Comparison of ENCODE assay signal across 9 cellular contexts in genomic region chr12:116336542-116337065, GRCh38.
DNase-seq lines count a peak whose midpoint lies in the region; ATAC-seq and TF ChIP-seq lines count a peak whose summit lies in the region.
"Had no signal": no experiment of that assay in that cellular context is flagged by ENCODE, and none has a peak within 500 bp of the region (broad histone marks: within the 10 kb centered on the region; RNA-seq: fewer than 3 reads in every experiment).

No MANE protein-coding gene starts in this region.

- TF ChIP-seq CTCF in GM12865 (IDR thresholded peaks at IDR 0.05; ENCODE audit: insufficient read depth, low read depth, low read length, missing control alignments) (no peak), fibroblast of pulmonary artery (IDR thresholded peaks at IDR 0.05; ENCODE audit: low read length, missing control alignments) (no peak), foreskin fibroblast (IDR thresholded peaks at IDR 0.05; ENCODE audit: low read depth, low read length) (no peak)

- H3K4me3 ChIP-seq in GM12865 (ENCODE audit: low read depth, low read length), result no peak overlapping the region
- H3K4me3 ChIP-seq in fibroblast of pulmonary artery (replicated peaks; ENCODE audit: low read depth, low read length), result no peak overlapping the region
- no peak overlapping the region for H3K4me3 ChIP-seq in foreskin fibroblast (ENCODE audit: low read depth in 1 of 2, low read length in 2 of 2)

- peak; percentile 90 for DNase-seq in GM12865 (ENCODE audit: low read depth)
- DNase-seq in fibroblast of pulmonary artery (ENCODE audit: low read depth), result peak; percentile 54
- no peak for DNase-seq in NCI-H1694 (lab: John Stamatoyannopoulos, UW)
- no peak for DNase-seq in foreskin fibroblast
- no peak for DNase-seq in NCI-H446 treated with DMSO at 0.1 percent for 48 hours (lab: John Stamatoyannopoulos, UW)
- DNase-seq in SW480 (ENCODE audit: low spot score), result no peak

- peak; percentile 84 for ATAC-seq in GM21423 (IDR thresholded peaks at IDR 0.05; ENCODE audit: unreplicated experiment)
- ATAC-seq in HG03575 (IDR thresholded peaks at IDR 0.05; ENCODE audit: extremely low read depth, insufficient number of reproducible peaks, low FRiP score, unreplicated experiment), result peak; percentile 47
- ATAC-seq: HCT116 had no signal

Comparison
In these comparisons a context has a peak if more than half of its experiments do, and no peak if none do; other contexts are left out.
1. DNase-seq: peak in GM12865 (single experiment) and fibroblast of pulmonary artery (single experiment); none in NCI-H1694 (single experiment), foreskin fibroblast (0 of 2), NCI-H446 treated with DMSO at 0.1 percent for 48 hours (single experiment) and SW480 (single experiment).